In genomic region chr6:2209226-2209809, GRCh38 we compare ENCODE assay signal across 8 cellular contexts. TPM values are rescaled to one million over a fixed set of nuclear protein-coding genes. Genes with fewer than 3 reads are reported as not detected.
DNase-seq lines count a peak whose midpoint lies in the region; ATAC-seq and TF ChIP-seq lines count a peak whose summit lies in the region.

No MANE protein-coding gene starts in this region.

- ATAC-seq in GM19452 (IDR thresholded peaks at IDR 0.05; ENCODE audit: unreplicated experiment) (peak; percentile 70), T-helper 17 cell (no peak), GM21360 (IDR thresholded peaks at IDR 0.05; ENCODE audit: unreplicated experiment) (no peak), GM18502 (IDR thresholded peaks at IDR 0.05; ENCODE audit: poor library complexity, unreplicated experiment) (no peak)

- no peaks in the 10 kb centered on the region for H3K9me3 ChIP-seq in T-helper 17 cell (ENCODE audit: control insufficient read depth, low read length, poor library complexity, severe bottlenecking)

- peak overlapping the region; percentile 34 for H3K27ac Mint-ChIP-seq in T-helper 17 cell

- no peak overlapping the region for H2AFZ ChIP-seq in KMS-11 (ENCODE audit: low read depth)

- H3K79me2 ChIP-seq in KMS-11 (ENCODE audit: insufficient read depth, low read depth): no peaks in the 10 kb centered on the region

- H3K4me1 Mint-ChIP-seq in T-helper 17 cell: peaks cover 7% of the 10 kb centered on the region

- peaks cover 3% of the 10 kb centered on the region for H3K36me3 Mint-ChIP-seq in T-helper 17 cell (ENCODE audit: low read depth)

- H3K4me2 ChIP-seq in KMS-11: no peak overlapping the region

- no peak overlapping the region for H3K9ac ChIP-seq in KMS-11

- DNase-seq in DMS53 (lab: John Stamatoyannopoulos, UW): peak; percentile 95
- DNase-seq in T-helper 17 cell: no peak
- peak; percentile 78 for DNase-seq in epithelial cell of esophagus (ENCODE audit: low read depth)
- DNase-seq in renal cortical epithelial cell (ENCODE audit: low read depth): peak; percentile 67

- H3K27me3 Mint-ChIP-seq in T-helper 17 cell: no peaks in the 10 kb centered on the region

- H4K20me1 ChIP-seq in KMS-11 (ENCODE audit: insufficient read depth): 0 out of 2 replicates have a peak, but pooled peaks cover 4% of the 10 kb centered on the region

- no peak overlapping the region for H3K4me3 Mint-ChIP-seq in T-helper 17 cell

- H3K4me3 ChIP-seq in KMS-11 (IDR thresholded peaks at IDR 0.05; ENCODE audit: insufficient read depth, low read depth, low read length): no peak overlapping the region
- H3K4me3 ChIP-seq in epithelial cell of esophagus (ENCODE audit: low read length): no peak overlapping the region

- peak; percentile 71 for TF ChIP-seq CTCF in KMS-11 (conservative IDR thresholded peaks at IDR 0.05; ENCODE audit: low read depth, low read length)
- peak; percentile 90 for TF ChIP-seq CTCF in epithelial cell of esophagus (IDR thresholded peaks at IDR 0.05; ENCODE audit: insufficient read depth, low read depth, low read length, missing control alignments)

- peaks cover 3% of the 10 kb centered on the region for H3K4me1 ChIP-seq in KMS-11 (ENCODE audit: low read depth, poor library complexity, severe bottlenecking)

- H3K27me3 ChIP-seq in KMS-11 (ENCODE audit: insufficient read depth, low read depth): no peaks in the 10 kb centered on the region

- H3K27ac ChIP-seq in KMS-11: no peak overlapping the region

- no peaks in the 10 kb centered on the region for H3K36me3 ChIP-seq in KMS-11 (ENCODE audit: insufficient read depth)

RNA-seq across cellular contexts. Expression of gene GMDS, which starts 36.1 kb away (rescaled TPM):
- total RNA-seq in T-helper 17 cell: 10 to 100 TPM; 18.2 to 20.5 TPM
- 24.0 and 32.9 TPM in 2 replicates for total RNA-seq in renal cortical epithelial cell

Comparison
In these comparisons a context has a peak if more than half of its experiments do, and no peak if none do; other contexts are left out.
1. DNase-seq: peak in DMS53 (single experiment), epithelial cell of esophagus (single experiment) and renal cortical epithelial cell (single experiment); none in T-helper 17 cell (0 of 3).